Comparison of ENCODE assay signal across 18 cellular contexts in genomic region chr17:66331038-66331816, GRCh38. TPM values are rescaled to one million over a fixed set of nuclear protein-coding genes. Genes with fewer than 3 reads are reported as not detected.
A peak's percentile ranks its signal among the peaks of the same experiment; 100 is the strongest.
DNase-seq lines count a peak whose midpoint lies in the region; ATAC-seq and TF ChIP-seq lines count a peak whose summit lies in the region.
"Had no signal": no experiment of that assay in that cellular context is flagged by ENCODE, and none has a peak within 500 bp of the region (broad histone marks: within the 10 kb centered on the region; RNA-seq: fewer than 3 reads in every experiment).

No MANE protein-coding gene starts in this region.

- no peaks in the 10 kb centered on the region for H3K36me3 ChIP-seq in left ventricle myocardium inferior
- no peaks in the 10 kb centered on the region for H3K36me3 ChIP-seq in right atrium auricular region
- H3K36me3 ChIP-seq in uterus: no peaks in the 10 kb centered on the region

- TF ChIP-seq POLR2A in uterus (IDR thresholded peaks at IDR 0.05): no peak

- H3K27me3 ChIP-seq in left ventricle myocardium inferior (ENCODE audit: low read depth): no peaks in the 10 kb centered on the region
- no peaks in the 10 kb centered on the region for H3K27me3 ChIP-seq in right atrium auricular region
- H3K27me3 ChIP-seq in uterus: no peaks in the 10 kb centered on the region

- peak overlapping the region; percentile 94 for H3K27ac Mint-ChIP-seq in T-helper 1 cell treated with Interleukin-12 subunit alpha and Interleukin-12 subunit beta and Interleukin-4 antibody, amounts not matched to agents 30 μg/mL and 1 μg/mL, for 36 hours
- H3K27ac Mint-ChIP-seq: dendritic cell treated with granulocyte-macrophage colony-stimulating factor and Interleukin-4, amounts not matched to agents 40 ng/mL and 50 ng/mL, for 4 days; memory B cell had no signal

- H3K9me3 ChIP-seq in left ventricle myocardium inferior (replicated peaks) (no peaks in the 10 kb centered on the region), right atrium auricular region (no peaks in the 10 kb centered on the region), uterus (no peaks in the 10 kb centered on the region)

- no peak for ATAC-seq in HG03378 (IDR thresholded peaks at IDR 0.05; ENCODE audit: unreplicated experiment)

- no peaks in the 10 kb centered on the region for H3K9me3 Mint-ChIP-seq in T-helper 1 cell treated with Interleukin-12 subunit alpha and Interleukin-12 subunit beta and Interleukin-4 antibody, amounts not matched to agents 30 μg/mL and 1 μg/mL, for 36 hours
- H3K9me3 Mint-ChIP-seq: dendritic cell treated with granulocyte-macrophage colony-stimulating factor and Interleukin-4, amounts not matched to agents 40 ng/mL and 50 ng/mL, for 4 days; memory B cell had no signal

- H3K4me1 ChIP-seq in left ventricle myocardium inferior: no peaks in the 10 kb centered on the region
- no peaks in the 10 kb centered on the region for H3K4me1 ChIP-seq in right atrium auricular region
- no peaks in the 10 kb centered on the region for H3K4me1 ChIP-seq in uterus

- H3K4me3 Mint-ChIP-seq in T-helper 1 cell treated with Interleukin-12 subunit alpha and Interleukin-12 subunit beta and Interleukin-4 antibody, amounts not matched to agents 30 μg/mL and 1 μg/mL, for 36 hours: peak overlapping the region; percentile 80
- H3K4me3 Mint-ChIP-seq: dendritic cell treated with granulocyte-macrophage colony-stimulating factor and Interleukin-4, amounts not matched to agents 40 ng/mL and 50 ng/mL, for 4 days; memory B cell had no signal

- peaks cover 38% of the 10 kb centered on the region for H3K36me3 Mint-ChIP-seq in T-helper 1 cell treated with Interleukin-12 subunit alpha and Interleukin-12 subunit beta and Interleukin-4 antibody, amounts not matched to agents 30 μg/mL and 1 μg/mL, for 36 hours (ENCODE audit: low read depth)
- H3K36me3 Mint-ChIP-seq: memory B cell had no signal

- H3K27me3 Mint-ChIP-seq in T-helper 1 cell treated with Interleukin-12 subunit alpha and Interleukin-12 subunit beta and Interleukin-4 antibody, amounts not matched to agents 30 μg/mL and 1 μg/mL, for 36 hours (ENCODE audit: low read depth): no peaks in the 10 kb centered on the region
- H3K27me3 Mint-ChIP-seq: dendritic cell treated with granulocyte-macrophage colony-stimulating factor and Interleukin-4, amounts not matched to agents 40 ng/mL and 50 ng/mL, for 4 days; memory B cell had no signal

- TF ChIP-seq CTCF in left ventricle myocardium inferior (IDR thresholded peaks at IDR 0.05; ENCODE audit: borderline replicate concordance) (no peak), right atrium auricular region (IDR thresholded peaks at IDR 0.05) (no peak), uterus (IDR thresholded peaks at IDR 0.05) (no peak)

- intact Hi-C loops in left ventricle myocardium inferior (cut with micrococcal nuclease): no loop called here
- intact Hi-C loops in uterus (cut with DNase I; ENCODE audit: low total_unique reads): no loop called here

- H3K27ac ChIP-seq in left ventricle myocardium inferior (replicated peaks): peak overlapping the region; percentile 9
- no peak overlapping the region for H3K27ac ChIP-seq in right atrium auricular region
- peak overlapping the region; percentile 43 to 64 for H3K27ac ChIP-seq in uterus
- H3K27ac ChIP-seq: KMS-11 had no signal

- peaks cover 54% of the 10 kb centered on the region for H3K4me1 Mint-ChIP-seq in T-helper 1 cell treated with Interleukin-12 subunit alpha and Interleukin-12 subunit beta and Interleukin-4 antibody, amounts not matched to agents 30 μg/mL and 1 μg/mL, for 36 hours (ENCODE audit: low read depth)
- H3K4me1 Mint-ChIP-seq: memory B cell had no signal

- H3K4me3 ChIP-seq in left ventricle myocardium inferior: no peak overlapping the region
- no peak overlapping the region for H3K4me3 ChIP-seq in right atrium auricular region
- no peak overlapping the region for H3K4me3 ChIP-seq in uterus

- no peak for DNase-seq in left ventricle myocardium inferior
- no peak for DNase-seq in right atrium auricular region (ENCODE audit: low spot score)
- peak; percentile 65 for DNase-seq in central memory CD4-positive, alpha-beta T cell
- no peak for DNase-seq in uterus
- no peak for DNase-seq in AG08396 (ENCODE audit: low spot score)
- no peak for DNase-seq in SW 1271 (lab: John Stamatoyannopoulos, UW)
- DNase-seq: AML-193, amygdala, DMS79 treated with DMSO at 0.1 percent for 48 hours, NCI-H187, NCI-H774, posterior cingulate gyrus, SIG-M5 had no signal

RNA-seq across cellular contexts. Expression of gene PRKCA, which starts 28.8 kb away (rescaled TPM):
- 5.6 TPM for total RNA-seq in left ventricle myocardium inferior
- total RNA-seq in right atrium auricular region: 1 to 10 TPM; 6.4 to 6.6 TPM
- total RNA-seq in uterus: 10 to 100 TPM in 3 of 4 donors, 1 to 10 TPM in 1; 9.0 to 76.1 (median 15.1) TPM

Comparison
In these comparisons a context has a peak if more than half of its experiments do, and no peak if none do; other contexts are left out.
1. H3K27ac ChIP-seq: peak in left ventricle myocardium inferior (single experiment) and uterus (2 of 2); none in right atrium auricular region (0 of 2).